Comparison of ENCODE assay signal across 8 cellular contexts in genomic region chr11:99739464-99740089, GRCh38.
DNase-seq lines count a peak whose midpoint lies in the region; ATAC-seq and TF ChIP-seq lines count a peak whose summit lies in the region.

No MANE protein-coding gene starts in this region.

- no peaks in the 10 kb centered on the region for H3K4me1 ChIP-seq in DOHH2 (ENCODE audit: control insufficient read depth, low read length)
- H3K4me1 ChIP-seq in testis = no peaks in the 10 kb centered on the region

- H4K20me1 ChIP-seq in DOHH2 (ENCODE audit: control insufficient read depth, insufficient read depth, low read depth, low read length) = no peaks in the 10 kb centered on the region

- H3K4me3 Mint-ChIP-seq in activated T-helper 17 cell treated with anti-CD3 and anti-CD28 coated beads, Interleukin-2, amount 50 U/mL, for 72 hours = no peak overlapping the region

- peak; percentile 70 for DNase-seq in HT-29 (ENCODE audit: low spot score)
- peak; percentile 37 for DNase-seq in RPMI8226
- DNase-seq in fibroblast of pulmonary artery (ENCODE audit: low read depth) = peak; percentile 72
- DNase-seq in testis = peak; percentile 24

- TF ChIP-seq POLR2A in testis (IDR thresholded peaks at IDR 0.05) = no peak

- H3K9me3 ChIP-seq in DOHH2 (ENCODE audit: control insufficient read depth, insufficient read depth, low read length) (no peaks in the 10 kb centered on the region), testis (no peaks in the 10 kb centered on the region)

- H3K4me3 ChIP-seq in DOHH2 (ENCODE audit: low read length) (no peak overlapping the region), fibroblast of pulmonary artery (replicated peaks; ENCODE audit: low read depth, low read length) (no peak overlapping the region), testis (no peak overlapping the region)

- no peak for ATAC-seq in activated T-helper 17 cell treated with anti-CD3 and anti-CD28 coated beads, Interleukin-2, amount 50 U/mL, for 72 hours (replicated peaks)
- ATAC-seq in HG02588 (IDR thresholded peaks at IDR 0.05; ENCODE audit: unreplicated experiment) = no peak
- no peak for ATAC-seq in GM19395 (IDR thresholded peaks at IDR 0.05; ENCODE audit: unreplicated experiment)

- H3K36me3 ChIP-seq in DOHH2 (ENCODE audit: control insufficient read depth, low read length) = no peaks in the 10 kb centered on the region
- H3K36me3 ChIP-seq in testis (ENCODE audit: low read depth, missing control alignments) = no peaks in the 10 kb centered on the region

- H3K36me3 Mint-ChIP-seq in activated T-helper 17 cell treated with anti-CD3 and anti-CD28 coated beads, Interleukin-2, amount 50 U/mL, for 72 hours (ENCODE audit: low read depth) = no peaks in the 10 kb centered on the region

- no peaks in the 10 kb centered on the region for H3K79me2 ChIP-seq in DOHH2 (ENCODE audit: control insufficient read depth, low read length)

- WGBS in testis, 2 donors = 32 to 45% methylated on average over 4 of the region's 4 CpGs

- H3K4me1 Mint-ChIP-seq in activated T-helper 17 cell treated with anti-CD3 and anti-CD28 coated beads, Interleukin-2, amount 50 U/mL, for 72 hours = no peaks in the 10 kb centered on the region

- H3K9me2 ChIP-seq in DOHH2 (replicated peaks; ENCODE audit: control insufficient read depth, low read length) = no peaks in the 10 kb centered on the region

- intact Hi-C loops in testis (cut with DNase I; ENCODE audit: low total_unique reads) = no loop called here

- no peaks in the 10 kb centered on the region for H3K27me3 Mint-ChIP-seq in activated T-helper 17 cell treated with anti-CD3 and anti-CD28 coated beads, Interleukin-2, amount 50 U/mL, for 72 hours

- H3K27me3 ChIP-seq in DOHH2 (ENCODE audit: control insufficient read depth, low read length) (no peaks in the 10 kb centered on the region), testis (no peaks in the 10 kb centered on the region)

- H3K27ac ChIP-seq in DOHH2 (ENCODE audit: low read depth, low read length) (no peak overlapping the region), testis (no peak overlapping the region)

- H3K4me2 ChIP-seq in DOHH2 (ENCODE audit: low read length) = no peak overlapping the region

- no peak overlapping the region for H3K27ac Mint-ChIP-seq in activated T-helper 17 cell treated with anti-CD3 and anti-CD28 coated beads, Interleukin-2, amount 50 U/mL, for 72 hours

- no peaks in the 10 kb centered on the region for H3F3A ChIP-seq in DOHH2 (ENCODE audit: control insufficient read depth, insufficient read depth)

- peaks cover 15% of the 10 kb centered on the region for H3K9me3 Mint-ChIP-seq in activated T-helper 17 cell treated with anti-CD3 and anti-CD28 coated beads, Interleukin-2, amount 50 U/mL, for 72 hours

- TF ChIP-seq CTCF in DOHH2 (IDR thresholded peaks at IDR 0.05; ENCODE audit: low read depth, low read length, poor library complexity, severe bottlenecking) (peak; percentile 66), fibroblast of pulmonary artery (IDR thresholded peaks at IDR 0.05; ENCODE audit: low read length, missing control alignments) (peak; percentile 66), testis (IDR thresholded peaks at IDR 0.05) (peak in 2 of 3 experiments; percentile 39 to 60)
